19 cellular contexts compared by ENCODE assay signal in genomic region chr22:41241133-41241676, GRCh38.
"Had no signal": no experiment of that assay in that cellular context is flagged by ENCODE, and none has a peak within 500 bp of the region (broad histone marks: within the 10 kb centered on the region; RNA-seq: fewer than 3 reads in every experiment).

No MANE protein-coding gene starts in this region.

- H3K27me3 Mint-ChIP-seq: activated naive CD4-positive, alpha-beta T cell treated with anti-CD3 and anti-CD28 coated beads, Interleukin-2, amount 50 U/mL, for 24 hours; brain; effector memory CD8-positive, alpha-beta T cell had no signal

- H3K27ac Mint-ChIP-seq: activated naive CD4-positive, alpha-beta T cell treated with anti-CD3 and anti-CD28 coated beads, Interleukin-2, amount 50 U/mL, for 24 hours; progenitor cell of endocrine pancreas; WTC11 had no signal

- DNase-seq: activated CD4-positive, alpha-beta T cell treated with anti-CD3 and anti-CD28 coated beads for 4 hours; activated CD4-positive, alpha-beta T cell treated with anti-CD3 and anti-CD28 coated beads, Interleukin-2, amount 50 U/mL, for 48 hours; activated effector memory CD4-positive, alpha-beta T cell treated with anti-CD3 and anti-CD28 coated beads, Interleukin-2, amount 50 U/mL, for 16 hours; aorta; central memory CD4-positive, alpha-beta T cell; effector memory CD8-positive, alpha-beta T cell; left cardiac atrium; mesenchymal stem cell; stimulated activated CD4-positive, alpha-beta T cell treated with anti-CD3 and anti-CD28 coated beads, Interleukin-4, amount 100 ng/mL, for 4 hours; stimulated activated naive CD8-positive, alpha-beta T cell treated with anti-CD3 and anti-CD28 coated beads, Interleukin-15, Interleukin-2, amounts not matched to agents 100 U/mL and 50 U/mL, for 24 hours; trophoblast cell; uterus had no signal

- H3K36me3 ChIP-seq: uterus had no signal

- H3K36me3 Mint-ChIP-seq: brain, WTC11 had no signal

- H3K4me1 Mint-ChIP-seq: brain had no signal

- H3K27me3 ChIP-seq: esophagus muscularis mucosa, uterus had no signal

- H3K9me3 ChIP-seq: esophagus muscularis mucosa, uterus had no signal

- H3K27ac ChIP-seq: uterus had no signal

- H3K9me3 Mint-ChIP-seq: activated naive CD4-positive, alpha-beta T cell treated with anti-CD3 and anti-CD28 coated beads, Interleukin-2, amount 50 U/mL, for 24 hours; brain; effector memory CD8-positive, alpha-beta T cell had no signal

- FAIRE-seq: colon had no signal

- H3K4me3 ChIP-seq: uterus had no signal

- H3K4me3 Mint-ChIP-seq: activated naive CD4-positive, alpha-beta T cell treated with anti-CD3 and anti-CD28 coated beads, Interleukin-2, amount 50 U/mL, for 24 hours; brain; WTC11 had no signal

- ATAC-seq: effector memory CD8-positive, alpha-beta T cell; SK-N-SH treated with all-trans-retinoic acid at 6 μM for 48 hours; stimulated activated naive CD8-positive, alpha-beta T cell treated with anti-CD3 and anti-CD28 coated beads, Interleukin-15, Interleukin-2, amounts not matched to agents 100 U/mL and 50 U/mL, for 24 hours; WTC11 had no signal
